ENCODE assay signal across 33 cellular contexts in the genomic region with DNA sequence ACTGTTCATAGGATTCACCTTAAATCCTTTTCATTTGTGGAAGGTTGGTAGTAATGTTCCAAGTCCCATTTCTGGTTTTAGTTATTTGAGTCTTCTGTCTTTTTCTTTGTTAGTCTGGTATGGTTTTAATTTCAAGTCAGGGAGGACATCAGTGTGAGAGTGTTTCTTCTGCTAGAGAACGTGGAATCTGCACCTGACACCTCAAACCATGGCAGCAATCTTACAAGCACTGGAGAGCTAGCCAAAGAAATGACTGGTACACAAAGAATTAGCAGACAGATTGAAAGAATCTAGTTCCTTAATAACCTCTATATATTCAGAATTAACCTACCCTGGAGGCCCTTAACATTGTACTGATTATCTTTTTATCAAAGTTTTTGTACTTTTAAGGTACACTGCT. TPM values are rescaled to one million over a fixed set of nuclear protein-coding genes. Genes with fewer than 3 reads are reported as not detected.
"Had no signal": no experiment of that assay in that cellular context is flagged by ENCODE, and none has a peak within 500 bp of the region (broad histone marks: within the 10 kb centered on the region; RNA-seq: fewer than 3 reads in every experiment).

No MANE protein-coding gene starts in this region.

- H3K4me2 ChIP-seq: hepatocyte, smooth muscle cell had no signal

- H3K27ac ChIP-seq: heart right ventricle, hepatocyte, left ventricle myocardium inferior, pancreas, prostate gland, sigmoid colon, stomach, tibial nerve, uterus had no signal

- H2AFZ ChIP-seq: hepatocyte had no signal

- H3K4me3 ChIP-seq: heart right ventricle, hepatocyte, left ventricle myocardium inferior, lung, pancreas, prostate gland, sigmoid colon, smooth muscle cell, stomach, tibial nerve, uterus had no signal

- H3K27ac Mint-ChIP-seq: mesothelial cell of epicardium; natural killer cell treated with Interleukin-12 subunit alpha and Interleukin-12 subunit beta and Interleukin-15 and Interleukin-18, amount 100 ng/mL, for 72 hours; stimulated activated memory B cell treated with anti-CD40 and anti-IgM and Interleukin-4, amounts not matched to agents 10 μg/mL and 1 μg/mL and 100 μg/mL, for 72 hours; type B pancreatic cell had no signal

- H3K4me3 Mint-ChIP-seq: mesothelial cell of epicardium; naive thymus-derived CD4-positive, alpha-beta T cell; natural killer cell treated with Interleukin-12 subunit alpha and Interleukin-12 subunit beta and Interleukin-15 and Interleukin-18, amount 100 ng/mL, for 72 hours; stimulated activated memory B cell treated with anti-CD40 and anti-IgM and Interleukin-4, amounts not matched to agents 10 μg/mL and 1 μg/mL and 100 μg/mL, for 72 hours; type B pancreatic cell had no signal

- H3K36me3 ChIP-seq: prostate gland, uterus had no signal

- H3K27me3 ChIP-seq: heart right ventricle, hepatocyte, pancreas, sigmoid colon, stomach, tibial nerve, uterus had no signal

- H3K9me3 ChIP-seq: heart right ventricle, left ventricle myocardium inferior, pancreas, prostate gland, sigmoid colon, stomach, tibial nerve, uterus had no signal

- H3K4me1 ChIP-seq: prostate gland had no signal

- ATAC-seq: heart right ventricle; naive thymus-derived CD4-positive, alpha-beta T cell; natural killer cell treated with Interleukin-12 subunit alpha and Interleukin-12 subunit beta and Interleukin-15 and Interleukin-18, amount 100 ng/mL, for 72 hours; pancreas; right cardiac atrium; stimulated activated memory B cell treated with anti-CD40 and anti-IgM and Interleukin-4, amounts not matched to agents 10 μg/mL and 1 μg/mL and 100 μg/mL, for 72 hours; stimulated activated naive CD8-positive, alpha-beta T cell treated with anti-CD3 and anti-CD28 coated beads, Interleukin-15, Interleukin-2, amounts not matched to agents 100 U/mL and 50 U/mL, for 24 hours had no signal

- DNase-seq: heart right ventricle; islet precursor cell; left ventricle myocardium inferior; mesendoderm; naive thymus-derived CD4-positive, alpha-beta T cell; pancreas; posterior cingulate gyrus; retina; right cardiac atrium; sigmoid colon; stimulated activated CD4-positive, alpha-beta T cell treated with anti-CD3 and anti-CD28 coated beads, Interleukin-1b, Interleukin-23, amount 100 ng/mL, for 48 hours; stimulated activated CD4-positive, alpha-beta T cell treated with anti-CD3 and anti-CD28 coated beads, Interleukin-2, amount 100 ng/mL, for 48 hours; stimulated activated CD4-positive, alpha-beta T cell treated with anti-CD3 and anti-CD28 coated beads, Interleukin-4, amount 100 ng/mL, for 4 hours; stimulated activated CD8-positive, alpha-beta memory T cell treated with anti-CD3 and anti-CD28 coated beads, Interleukin-4, amount 100 ng/mL, for 48 hours; stimulated activated naive CD8-positive, alpha-beta T cell treated with anti-CD3 and anti-CD28 coated beads, Interleukin-15, Interleukin-2, amounts not matched to agents 100 U/mL and 50 U/mL, for 24 hours; stomach; uterus had no signal

- H3K27me3 Mint-ChIP-seq: naive thymus-derived CD4-positive, alpha-beta T cell; natural killer cell treated with Interleukin-12 subunit alpha and Interleukin-12 subunit beta and Interleukin-15 and Interleukin-18, amount 100 ng/mL, for 72 hours; stimulated activated memory B cell treated with anti-CD40 and anti-IgM and Interleukin-4, amounts not matched to agents 10 μg/mL and 1 μg/mL and 100 μg/mL, for 72 hours; type B pancreatic cell had no signal

- H3K9me3 Mint-ChIP-seq: natural killer cell treated with Interleukin-12 subunit alpha and Interleukin-12 subunit beta and Interleukin-15 and Interleukin-18, amount 100 ng/mL, for 72 hours; stimulated activated memory B cell treated with anti-CD40 and anti-IgM and Interleukin-4, amounts not matched to agents 10 μg/mL and 1 μg/mL and 100 μg/mL, for 72 hours; type B pancreatic cell had no signal

RNA-seq across cellular contexts. Expression of gene CHCT1, which starts 50.2 kb away (rescaled TPM):
- total RNA-seq: hepatocyte; kidney epithelial cell; left ventricle myocardium inferior; lower leg skin; lung; mesothelial cell of epicardium; mononuclear cell; naive thymus-derived CD4-positive, alpha-beta T cell; natural killer cell treated with Interleukin-12 subunit alpha and Interleukin-12 subunit beta and Interleukin-15 and Interleukin-18, amount 100 ng/mL, for 72 hours; omental fat pad; pancreas; right cardiac atrium; sigmoid colon; smooth muscle cell; stomach; temporal lobe; tibial nerve; ureter; uterus had no signal
- polyA plus RNA-seq: heart right ventricle; hepatocyte; naive thymus-derived CD4-positive, alpha-beta T cell; neural cell; right cardiac atrium; sigmoid colon; smooth muscle cell; stomach had no signal
